ENCODE assay signal across 2 cellular contexts in genomic region chr6:108788416-108788815, GRCh38.
TF ChIP-seq lines count a peak whose summit lies in the region.

No MANE protein-coding gene starts in this region.

TF ChIP-seq in GM12878, 131 proteins besides CTCF, POLR2A, EP300 and RAD21 (continued from another document):
- TF ChIP-seq E2F4 (IDR thresholded peaks at IDR 0.05; ENCODE audit: low read depth, low read length), result no peak
- no peak for TF ChIP-seq BACH1 (IDR thresholded peaks at IDR 0.05; ENCODE audit: borderline replicate concordance)
- TF ChIP-seq TBL1XR1 (IDR thresholded peaks at IDR 0.05; ENCODE audit: low read depth, low read length), result no peak
- no peak for TF ChIP-seq TARDBP (IDR thresholded peaks at IDR 0.05; ENCODE audit: borderline replicate concordance)
- no peak for TF ChIP-seq RUNX3 (IDR thresholded peaks at IDR 0.05; ENCODE audit: low read length)
- TF ChIP-seq CHD1 (IDR thresholded peaks at IDR 0.05; ENCODE audit: low read depth, low read length), result no peak
- TF ChIP-seq NR2C1 (IDR thresholded peaks at IDR 0.05), result no peak
- TF ChIP-seq ZNF687 (IDR thresholded peaks at IDR 0.05), result no peak
- no peak for TF ChIP-seq HDAC6 (IDR thresholded peaks at IDR 0.05; ENCODE audit: unreplicated experiment)
- no peak for TF ChIP-seq E2F8 (IDR thresholded peaks at IDR 0.05; ENCODE audit: low read depth, partially characterized antibody)
- no peak for TF ChIP-seq CHD4 (IDR thresholded peaks at IDR 0.05)

TF ChIP-seq in SK-N-SH, 30 proteins besides CTCF, POLR2A, EP300 and RAD21 (continued from another document):
- TF ChIP-seq ZBTB33 (IDR thresholded peaks at IDR 0.05; ENCODE audit: borderline replicate concordance, low read depth), result no peak
- no peak for TF ChIP-seq MXI1 (IDR thresholded peaks at IDR 0.05; ENCODE audit: low read depth, low read length)
- TF ChIP-seq YY1 (IDR thresholded peaks at IDR 0.05; ENCODE audit: low read depth), result no peak
- TF ChIP-seq ELF1 (IDR thresholded peaks at IDR 0.05), result no peak
- TF ChIP-seq MAX (IDR thresholded peaks at IDR 0.05; ENCODE audit: low read depth), result no peak
- TF ChIP-seq RFX5 (IDR thresholded peaks at IDR 0.05; ENCODE audit: low read length), result no peak
- TF ChIP-seq TAF1 (IDR thresholded peaks at IDR 0.05; ENCODE audit: borderline replicate concordance, low read depth, low read length), result no peak
